Comparison of ENCODE assay signal across 20 cellular contexts in genomic region chr6:159617444-159617843, GRCh38.
DNase-seq lines count a peak whose midpoint lies in the region; ATAC-seq, FAIRE-seq and TF ChIP-seq lines count a peak whose summit lies in the region.
"Had no signal": no experiment of that assay in that cellular context is flagged by ENCODE, and none has a peak within 500 bp of the region (broad histone marks: within the 10 kb centered on the region; RNA-seq: fewer than 3 reads in every experiment).

No MANE protein-coding gene starts in this region.

- TF ChIP-seq RAD21 in HepG2 (CRISPR knock-in tag; IDR thresholded peaks at IDR 0.05) (no peak), K562 (CRISPR knock-in tag; conservative IDR thresholded peaks at IDR 0.05 in 1 of 2, IDR thresholded peaks at IDR 0.05 in 1 of 2) (no peak)

- H3K4me1 ChIP-seq in HepG2 (ENCODE audit: insufficient read depth, low read length) (no peaks in the 10 kb centered on the region), right lobe of liver (no peaks in the 10 kb centered on the region), K562 (replicated peaks in 1 of 2; ENCODE audit: control insufficient read depth in 2 of 2, insufficient read depth in 2 of 2, low read length in 2 of 2) (no peaks in the 10 kb centered on the region)
- H3K4me1 ChIP-seq: A549, Caco-2 had no signal

- TF ChIP-seq CTCF in HepG2 (CRISPR knock-in tag; IDR thresholded peaks at IDR 0.05) (no peak), right lobe of liver (IDR thresholded peaks at IDR 0.05) (no peak), K562 (IDR thresholded peaks at IDR 0.05 in 2 of 3, conservative IDR thresholded peaks at IDR 0.05 in 1 of 3; ENCODE audit: insufficient read depth in 2 of 3, low read depth in 1 of 3, low read length in 3 of 3) (no peak)

- no peak overlapping the region for H3K4me3 ChIP-seq in HepG2 (replicated peaks in 1 of 3; ENCODE audit: insufficient read depth in 1 of 3, low read depth in 2 of 3, low read length in 3 of 3)
- H3K4me3 ChIP-seq in right lobe of liver: no peak overlapping the region
- no peak overlapping the region for H3K4me3 ChIP-seq in K562
- H3K4me3 ChIP-seq: A549; BLaER1 treated with 17β-estradiol and CSF1 and Interleukin-3, amounts not matched to agents 10 nM and 100 nM had no signal

- H2AFZ ChIP-seq in HepG2 (ENCODE audit: low read length) (no peak overlapping the region), K562 (ENCODE audit: low read depth, low read length) (no peak overlapping the region)

- H3K9me1 ChIP-seq in K562 (ENCODE audit: control insufficient read depth, insufficient read depth, low read length): no peaks in the 10 kb centered on the region

- CTCF ChIA-PET in HepG2 (lab: Yijun Ruan, JAX; ENCODE audit: low intra/inter-chr PET ratio, low total read pairs) (no interaction called here), K562 (lab: Yijun Ruan, JAX; ENCODE audit: low intra/inter-chr PET ratio) (no interaction called here)

- BruUV-seq in HepG2 (replicated peaks; lab: Mats Ljungman, UMichigan): no TSS peak
- BruUV-seq in K562 (replicated peaks; lab: Mats Ljungman, UMichigan): no TSS peak

- DNase-seq in HepG2 (ENCODE audit: low spot score) (no peak), right lobe of liver (no peak), K562 (ENCODE audit: extremely low read depth in 1 of 4, low spot score in 3 of 4) (no peak), NOMO-1 treated with dmso at 0.1 percent for 144 hours (lab: John Stamatoyannopoulos, UW; ENCODE audit: unreplicated experiment) (no peak)
- DNase-seq: AML-193; Caco-2; Calu3; CD4-positive, alpha-beta T cell; CD8-positive, alpha-beta T cell; DMS79 treated with DMSO at 0.1 percent for 48 hours; GF-D8 had no signal

- H3K27ac ChIP-seq in HepG2 (ENCODE audit: extremely low read length, insufficient read depth, low read length) (no peak overlapping the region), right lobe of liver (no peak overlapping the region), K562 (ENCODE audit: extremely low read depth, low read depth, low read length) (no peak overlapping the region)
- H3K27ac ChIP-seq: 22Rv1; A549; BLaER1 treated with 17β-estradiol and CSF1 and Interleukin-3, amounts not matched to agents 10 nM and 100 nM; C4-2B had no signal

- H3K36me3 ChIP-seq in HepG2 (replicated peaks in 1 of 2; ENCODE audit: control insufficient read depth in 1 of 2, insufficient read depth in 2 of 2, low read length in 2 of 2): no peaks in the 10 kb centered on the region
- no peaks in the 10 kb centered on the region for H3K36me3 ChIP-seq in right lobe of liver
- no peaks in the 10 kb centered on the region for H3K36me3 ChIP-seq in K562 (ENCODE audit: control insufficient read depth, insufficient read depth, low read length)

- 19% methylated on average over 1 of the region's 1 CpG for WGBS in HepG2 (ENCODE audit: low lambda C conversion rate)
- 100% methylated on average over 1 of the region's 1 CpG for WGBS in right lobe of liver (ENCODE audit: insufficient coverage, low coverage, low lambda C conversion rate, missing lambda C conversion rate)
- 6% methylated on average over 1 of the region's 1 CpG for WGBS in K562 (ENCODE audit: insufficient coverage, low coverage, missing lambda C conversion rate)

- TF ChIP-seq POLR2A in HepG2 (IDR thresholded peaks at IDR 0.05; ENCODE audit: insufficient read depth in 1 of 2, low read depth in 2 of 2, low read length in 2 of 2) (no peak), right lobe of liver (IDR thresholded peaks at IDR 0.05) (no peak), K562 (conservative IDR thresholded peaks at IDR 0.05) (no peak)

- TF ChIP-seq EP300 in HepG2 (IDR thresholded peaks at IDR 0.05; ENCODE audit: low read depth in 2 of 2, low read length in 2 of 2): no peak
- TF ChIP-seq EP300 in HepG2 (CRISPR knock-in tag; IDR thresholded peaks at IDR 0.05; ENCODE audit: borderline replicate concordance): no peak
- TF ChIP-seq EP300 in K562 (IDR thresholded peaks at IDR 0.05; ENCODE audit: low read length): no peak

- FAIRE-seq in HepG2 (lab: Jason Lieb, UNC): no peak
- no peak for FAIRE-seq in K562 (lab: Jason Lieb, UNC)
- FAIRE-seq: A549, D721Med, G401.6, GM12891, GM19239 had no signal

- H3K4me2 ChIP-seq in HepG2 (ENCODE audit: low read depth, low read length) (no peak overlapping the region), K562 (ENCODE audit: insufficient read depth, low read length) (no peak overlapping the region)
- H3K4me2 ChIP-seq: A549 had no signal

- in situ Hi-C loops in HepG2 (cut with HindIII; ENCODE audit: extremely low pct_ligation_motif_present, low pct_unique_long_range_greater_than_20kb): loop anchor here (25.0 kb wide), 1 partner anchor 405 kb away; no protein-coding TSS in a partner anchor
- in situ Hi-C loops in K562 (cut with MboI): no loop called here

- POLR2A ChIA-PET in HepG2 (lab: Yijun Ruan, JAX) (no interaction called here), K562 (lab: Yijun Ruan, JAX) (interaction anchor here (1.0 kb wide), 1 partner anchor 13 kb away, joined by 3 read pairs; no protein-coding TSS in a partner anchor)

- H3K9me3 ChIP-seq in HepG2 (ENCODE audit: low read length) (peaks cover 9% of the 10 kb centered on the region; the same call in 1 of the 2 replicates), right lobe of liver (no peaks in the 10 kb centered on the region), K562 (replicated peaks; ENCODE audit: control insufficient read depth, insufficient read depth, low read depth, low read length) (peaks cover 2% of the 10 kb centered on the region; the same call in 1 of the 2 replicates)
- H3K9me3 ChIP-seq: A549, Caco-2 had no signal

- intact Hi-C loops in HepG2 (cut with micrococcal nuclease; ENCODE audit: unreplicated experiment) (no loop called here), right lobe of liver (cut with DNase I) (no loop called here), K562 (cut with micrococcal nuclease) (no loop called here)

- no peak overlapping the region for H3K9ac ChIP-seq in HepG2 (ENCODE audit: insufficient read depth, low read depth, low read length)
- no peak overlapping the region for H3K9ac ChIP-seq in K562 (ENCODE audit: insufficient read depth in 1 of 2, low read depth in 2 of 2, low read length in 2 of 2)
- H3K9ac ChIP-seq: BLaER1 treated with 17β-estradiol and CSF1 and Interleukin-3, amounts not matched to agents 10 nM and 100 nM had no signal

- H4K20me1 ChIP-seq in HepG2 (ENCODE audit: insufficient read depth, low read length) (no peaks in the 10 kb centered on the region), K562 (replicated peaks; ENCODE audit: control insufficient read depth, insufficient read depth, low read length) (no peaks in the 10 kb centered on the region)
- H4K20me1 ChIP-seq: BLaER1 treated with 17β-estradiol and CSF1 and Interleukin-3, amounts not matched to agents 10 nM and 100 nM had no signal

- no peak for ATAC-seq in HepG2
- no peak for ATAC-seq in right lobe of liver
- ATAC-seq in K562: no peak
- ATAC-seq in GM21447 (IDR thresholded peaks at IDR 0.05; ENCODE audit: unreplicated experiment): no peak
- ATAC-seq: A549; CD8-positive, alpha-beta T cell had no signal

- no peaks in the 10 kb centered on the region for H3K79me2 ChIP-seq in HepG2 (ENCODE audit: insufficient read depth, low read length)
- no peaks in the 10 kb centered on the region for H3K79me2 ChIP-seq in K562 (ENCODE audit: control insufficient read depth, insufficient read depth, low read length)

- H3K27me3 ChIP-seq in HepG2 (ENCODE audit: control insufficient read depth in 1 of 2, insufficient read depth in 2 of 2, low read length in 2 of 2) (peaks cover 0 to 5% of the 10 kb centered on the region in 2 experiments; a peak in 1 of 5 replicates), right lobe of liver (no peaks in the 10 kb centered on the region), K562 (ENCODE audit: control insufficient read depth in 2 of 2, insufficient read depth in 2 of 2, low read length in 2 of 2) (peaks cover 4 to 23% of the 10 kb centered on the region in 2 experiments; a peak in 4 of 5 replicates)
- H3K27me3 ChIP-seq: BLaER1 treated with 17β-estradiol and CSF1 and Interleukin-3, amounts not matched to agents 10 nM and 100 nM had no signal

TF ChIP-seq in HepG2, 621 proteins besides CTCF, POLR2A, EP300 and RAD21 (continues in another document):
- TF ChIP-seq ZSCAN5A (CRISPR knock-in tag; IDR thresholded peaks at IDR 0.05; ENCODE audit: borderline replicate concordance): no peak

TF ChIP-seq in K562, 482 proteins besides CTCF, POLR2A, EP300 and RAD21:
- TF ChIP-seq RBM25 (IDR thresholded peaks at IDR 0.05; ENCODE audit: low read depth, low read length, severe bottlenecking): peak; percentile 15
- TF ChIP-seq ZNF561 (CRISPR knock-in tag; conservative IDR thresholded peaks at IDR 0.05): no peak
